30 cellular contexts compared by ENCODE assay signal in the genomic region with DNA sequence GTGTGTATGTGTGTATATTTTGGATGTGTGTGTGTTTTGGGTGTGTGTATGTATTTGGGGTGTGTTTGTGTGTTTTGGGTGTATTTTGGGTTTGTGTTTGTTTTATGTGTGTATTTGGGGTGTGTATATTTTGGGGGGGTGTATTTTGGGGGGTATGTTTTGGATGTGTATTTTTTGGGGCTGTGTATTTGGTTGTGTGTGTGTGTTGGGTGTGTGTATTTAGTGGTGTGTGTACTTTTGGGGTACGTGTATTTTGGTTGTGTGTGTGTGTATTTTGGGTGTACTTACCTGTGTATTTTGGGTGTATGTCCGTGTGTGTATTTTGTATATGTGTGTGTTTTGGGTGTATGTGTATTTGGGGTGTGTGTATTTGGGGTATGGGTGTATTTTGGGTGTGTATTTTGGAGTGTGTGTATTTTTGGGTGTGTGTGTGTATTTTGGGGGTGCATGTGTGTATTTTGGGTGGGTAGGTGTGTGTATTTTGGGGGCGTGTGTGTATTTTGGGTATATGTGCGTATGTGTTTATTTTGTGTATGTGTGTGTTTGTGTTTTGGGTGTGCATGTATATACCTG.
"Had no signal": no experiment of that assay in that cellular context is flagged by ENCODE, and none has a peak within 500 bp of the region (broad histone marks: within the 10 kb centered on the region; RNA-seq: fewer than 3 reads in every experiment).

No MANE protein-coding gene starts in this region.

- ATAC-seq: activated CD8-positive, alpha-beta memory T cell treated with anti-CD3 and anti-CD28 coated beads, Interleukin-2, amount 10 ng/mL, durations not matched to agents 7 days and 5 days had no signal

- H3K9me2 ChIP-seq: SK-N-SH had no signal

- DNase-seq: activated CD4-positive, alpha-beta T cell treated with anti-CD3 and anti-CD28 coated beads for 1 hour; activated CD4-positive, alpha-beta T cell treated with anti-CD3 and anti-CD28 coated beads for 48 hours; activated CD4-positive, alpha-beta T cell treated with anti-CD3 and anti-CD28 coated beads, Interleukin-2, amount 50 U/mL, for 48 hours; activated CD4-positive, CD25-positive, alpha-beta regulatory T cell; activated CD8-positive, alpha-beta memory T cell treated with anti-CD3 and anti-CD28 coated beads, Interleukin-2, amount 10 ng/mL, durations not matched to agents 7 days and 5 days; activated CD8-positive, alpha-beta memory T cell treated with anti-CD3 and anti-CD28 coated beads, Interleukin-2, amount 50 U/mL, for 48 hours; activated gamma-delta T cell; activated naive CD4-positive, alpha-beta T cell treated with Interleukin-2 at 50 U/mL for 16 hours; amniotic stem cell; aorta; colonic mucosa; KG1; NCI-H1092 treated with DMSO at 0.1 percent for 48 hours; NCI-H1417 treated with DMSO at 0.1 percent for 48 hours; NCI-H187 treated with DMSO at 0.1 percent for 48 hours; NCI-H2081; NCI-H2171 treated with DMSO at 0.1 percent for 48 hours; NCI-H2227 treated with DMSO at 0.1 percent for 48 hours; NCI-H446; NCI-H510A treated with DMSO at 0.1 percent for 48 hours; NCI-H526 treated with DMSO at 0.1 percent for 48 hours; NCI-H82; Peyer's patch; RPMI8226; SHP77 treated with DMSO at 0.1 percent for 48 hours; SK-N-SH; T1000; WERI-Rb-1 had no signal

- H3K4me3 ChIP-seq: cardiac muscle cell, colonic mucosa, Peyer's patch, SJSA1 had no signal

- H3K27me3 ChIP-seq: cardiac muscle cell, colonic mucosa, Peyer's patch, SJSA1 had no signal

- H3K36me3 ChIP-seq: colonic mucosa had no signal

- H3K9ac ChIP-seq: SK-N-SH had no signal

- H3K9me3 ChIP-seq: colonic mucosa, Peyer's patch, SJSA1, SK-N-SH had no signal

- H3K27ac ChIP-seq: cardiac muscle cell, colonic mucosa, Peyer's patch, SJSA1, WERI-Rb-1 had no signal

- H3K4me1 ChIP-seq: colonic mucosa, Peyer's patch, SJSA1 had no signal

- H3K4me2 ChIP-seq: SK-N-SH had no signal
